23 cellular contexts compared by ENCODE assay signal in the genomic region with DNA sequence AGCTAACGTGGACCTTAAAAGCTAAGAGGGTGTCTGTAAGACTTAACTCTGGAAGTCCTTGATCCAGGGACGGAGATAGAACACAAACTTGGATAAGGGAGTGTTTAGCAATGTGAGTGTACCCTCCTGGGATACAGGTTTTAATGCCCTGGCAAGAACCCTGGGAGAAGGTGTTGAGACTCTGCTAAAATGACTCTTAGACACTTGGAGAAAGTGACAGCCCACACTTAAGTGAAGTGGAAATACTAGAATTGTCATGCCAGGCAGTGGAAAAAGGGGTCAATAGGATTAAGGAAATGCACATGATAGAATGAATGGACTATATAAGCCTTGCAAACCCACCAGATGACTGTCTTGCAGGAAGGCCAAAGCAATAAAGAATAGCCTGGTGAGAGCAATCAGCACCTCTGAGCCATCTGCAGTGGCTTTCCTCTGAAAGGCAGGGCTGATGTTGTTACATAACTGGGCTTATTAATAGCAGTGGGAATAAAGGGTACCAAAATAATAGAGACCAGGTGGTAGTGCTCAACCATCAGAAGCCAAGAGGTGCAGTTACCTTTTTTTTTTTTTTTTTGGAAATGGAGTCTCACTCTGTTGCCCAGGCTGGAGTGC. TPM values are rescaled to one million over a fixed set of nuclear protein-coding genes. Genes with fewer than 3 reads are reported as not detected.
DNase-seq lines count a peak whose midpoint lies in the region; ATAC-seq and TF ChIP-seq lines count a peak whose summit lies in the region.
"Had no signal": no experiment of that assay in that cellular context is flagged by ENCODE, and none has a peak within 500 bp of the region (broad histone marks: within the 10 kb centered on the region; RNA-seq: fewer than 3 reads in every experiment).

No MANE protein-coding gene starts in this region.

- H3K9me3 Mint-ChIP-seq in CD8-positive, alpha-beta memory T cell: no peaks in the 10 kb centered on the region
- H3K9me3 Mint-ChIP-seq in activated CD8-positive, alpha-beta T cell treated with anti-CD3 and anti-CD28 coated beads for 36 hours: no peaks in the 10 kb centered on the region
- peaks cover 0 to 2% of the 10 kb centered on the region in 2 donors for H3K9me3 Mint-ChIP-seq in natural killer cell
- H3K9me3 Mint-ChIP-seq: naive thymus-derived CD8-positive, alpha-beta T cell had no signal

- no peak overlapping the region for H3K4me3 Mint-ChIP-seq in CD8-positive, alpha-beta memory T cell
- H3K4me3 Mint-ChIP-seq in activated CD8-positive, alpha-beta T cell treated with anti-CD3 and anti-CD28 coated beads for 36 hours: no peak overlapping the region
- peak overlapping the region; percentile 22 for H3K4me3 Mint-ChIP-seq in natural killer cell
- H3K4me3 Mint-ChIP-seq: B cell; brain; naive thymus-derived CD8-positive, alpha-beta T cell had no signal

- no peak overlapping the region for H3K4me3 ChIP-seq in CD8-positive, alpha-beta memory T cell (ENCODE audit: low read length)
- H3K4me3 ChIP-seq: heart left ventricle, spleen had no signal

- peaks cover 7 to 36% (median 11%) of the 10 kb centered on the region in 3 donors for H3K36me3 Mint-ChIP-seq in CD8-positive, alpha-beta memory T cell
- H3K36me3 Mint-ChIP-seq in activated CD8-positive, alpha-beta T cell treated with anti-CD3 and anti-CD28 coated beads for 36 hours (ENCODE audit: low read depth): peaks cover 29% of the 10 kb centered on the region
- peaks cover 20% of the 10 kb centered on the region for H3K36me3 Mint-ChIP-seq in natural killer cell
- H3K36me3 Mint-ChIP-seq: brain had no signal

- POLR2A ChIA-PET in CD8-positive, alpha-beta memory T cell (lab: Charles Lee): no interaction called here
- POLR2A ChIA-PET in activated CD8-positive, alpha-beta T cell treated with anti-CD3 and anti-CD28 coated beads for 36 hours (lab: Charles Lee): interaction anchor here (3.8 kb wide), 1 partner anchor 12 kb away, joined by 27 read pairs; no protein-coding TSS in a partner anchor

- peak; percentile 32 for DNase-seq in activated CD8-positive, alpha-beta memory T cell treated with anti-CD3 and anti-CD28 coated beads for 24 hours
- DNase-seq in activated CD8-positive, alpha-beta memory T cell treated with anti-CD3 and anti-CD28 coated beads, Interleukin-2, amount 50 U/mL, for 4 hours: no peak
- no peak for DNase-seq in CD8-positive, alpha-beta memory T cell
- no peak for DNase-seq in activated CD8-positive, alpha-beta T cell treated with anti-CD3 and anti-CD28 coated beads for 36 hours
- DNase-seq in natural killer cell (no peak), DMS114 treated with DMSO at 0.1 percent for 48 hours (lab: John Stamatoyannopoulos, UW; ENCODE audit: unreplicated experiment) (no peak)
- DNase-seq in stimulated activated CD4-positive, alpha-beta T cell treated with anti-CD3 and anti-CD28 coated beads, Interleukin-12 subunit alpha, Interleukin-12 subunit beta, amount 100 ng/mL, for 4 hours: no peak
- DNase-seq: heart left ventricle; left cardiac atrium; naive thymus-derived CD8-positive, alpha-beta T cell; NCI-H1048; NCI-H1930; PC-3; retina; SHP77 treated with DMSO at 0.1 percent for 48 hours; spleen; stimulated activated CD4-positive, alpha-beta T cell treated with anti-CD3 and anti-CD28 coated beads, Interleukin-4, amount 100 ng/mL, for 1 hour; stimulated activated naive CD4-positive, alpha-beta T cell had no signal

- no peaks in the 10 kb centered on the region for H3K27me3 Mint-ChIP-seq in CD8-positive, alpha-beta memory T cell
- H3K27me3 Mint-ChIP-seq in activated CD8-positive, alpha-beta T cell treated with anti-CD3 and anti-CD28 coated beads for 36 hours: no peaks in the 10 kb centered on the region
- no peaks in the 10 kb centered on the region for H3K27me3 Mint-ChIP-seq in natural killer cell (ENCODE audit: low read depth in 2 of 2)
- H3K27me3 Mint-ChIP-seq: naive thymus-derived CD8-positive, alpha-beta T cell had no signal

- TF ChIP-seq CTCF in activated CD8-positive, alpha-beta T cell treated with anti-CD3 and anti-CD28 coated beads for 36 hours (IDR thresholded peaks at IDR 0.05): no peak
- no peak for TF ChIP-seq CTCF in natural killer cell (IDR thresholded peaks at IDR 0.05)

- H3K27me3 ChIP-seq in CD8-positive, alpha-beta memory T cell (ENCODE audit: insufficient read depth, low read length, poor library complexity, severe bottlenecking): no peaks in the 10 kb centered on the region
- H3K27me3 ChIP-seq: heart left ventricle, spleen had no signal

- peak overlapping the region in 5 of 8 donors; percentile 7 to 80 (median 66) for H3K27ac Mint-ChIP-seq in CD8-positive, alpha-beta memory T cell
- H3K27ac Mint-ChIP-seq in activated CD8-positive, alpha-beta T cell treated with anti-CD3 and anti-CD28 coated beads for 36 hours: peak overlapping the region; percentile 59
- peak overlapping the region; percentile 73 to 95 for H3K27ac Mint-ChIP-seq in natural killer cell
- H3K27ac Mint-ChIP-seq: B cell, brain had no signal

- intact Hi-C loops in activated CD8-positive, alpha-beta T cell treated with anti-CD3 and anti-CD28 coated beads for 36 hours (cut with micrococcal nuclease): no loop called here
- intact Hi-C loops in natural killer cell (cut with micrococcal nuclease): no loop called here

- peaks cover 4% of the 10 kb centered on the region for H3K4me1 ChIP-seq in CD8-positive, alpha-beta memory T cell (ENCODE audit: insufficient read depth, low read length)

- CTCF ChIA-PET in CD8-positive, alpha-beta memory T cell (lab: Charles Lee): no interaction called here
- CTCF ChIA-PET in activated CD8-positive, alpha-beta T cell treated with anti-CD3 and anti-CD28 coated beads for 36 hours (lab: Charles Lee): interaction anchor here (1.3 kb wide), 1 partner anchor 13 kb away, joined by 3 read pairs; no protein-coding TSS in a partner anchor

- peaks cover 22% of the 10 kb centered on the region for H3K36me3 ChIP-seq in CD8-positive, alpha-beta memory T cell (ENCODE audit: insufficient read depth, low read length)

- peaks cover 7 to 18% (median 17%) of the 10 kb centered on the region in 3 donors for H3K4me1 Mint-ChIP-seq in CD8-positive, alpha-beta memory T cell
- H3K4me1 Mint-ChIP-seq in activated CD8-positive, alpha-beta T cell treated with anti-CD3 and anti-CD28 coated beads for 36 hours (ENCODE audit: low read depth): peaks cover 10% of the 10 kb centered on the region
- peaks cover 42 to 53% of the 10 kb centered on the region in 2 donors for H3K4me1 Mint-ChIP-seq in natural killer cell
- H3K4me1 Mint-ChIP-seq: B cell, brain had no signal

- no peak overlapping the region for H3K27ac ChIP-seq in CD8-positive, alpha-beta memory T cell (ENCODE audit: low read depth, low read length)
- H3K27ac ChIP-seq: epithelial cell of prostate, heart left ventricle, spleen had no signal

- ATAC-seq in activated CD8-positive, alpha-beta T cell treated with anti-CD3 and anti-CD28 coated beads for 36 hours: no peak
- ATAC-seq in natural killer cell (peak in 2 of 3 donors; percentile 6 to 25), GM18870 (IDR thresholded peaks at IDR 0.05; ENCODE audit: unreplicated experiment) (no peak)
- ATAC-seq: activated CD4-positive, CD25-positive, alpha-beta regulatory T cell treated with anti-CD3 and anti-CD28 coated beads, Interleukin-2, amount 50 U/mL, for 24 hours had no signal

- no peaks in the 10 kb centered on the region for H3K9me3 ChIP-seq in CD8-positive, alpha-beta memory T cell (ENCODE audit: low read length)
- H3K9me3 ChIP-seq: heart left ventricle, spleen had no signal

RNA-seq across cellular contexts. Expression of a gene that starts 17.0 kb away (rescaled TPM):
- total RNA-seq in CD8-positive, alpha-beta memory T cell: 10 to 100 TPM; 44.8 to 46.7 TPM
- 38.6 TPM for polyA plus RNA-seq in CD8-positive, alpha-beta memory T cell
- 10 to 100 TPM; 33.1 to 34.5 TPM for total RNA-seq in activated CD8-positive, alpha-beta T cell treated with anti-CD3 and anti-CD28 coated beads for 36 hours
- total RNA-seq in natural killer cell: 10 to 100 TPM; 62.6 to 86.4 (median 86.2) TPM

RNA-seq across cellular contexts. Expression of a gene that starts 19.1 kb away (rescaled TPM):
- total RNA-seq in CD8-positive, alpha-beta memory T cell: 100 to 1,000 TPM; 659 to 662 TPM
- polyA plus RNA-seq in CD8-positive, alpha-beta memory T cell: 274 TPM
- total RNA-seq in activated CD8-positive, alpha-beta T cell treated with anti-CD3 and anti-CD28 coated beads for 36 hours: 100 to 1,000 TPM; 279 to 292 TPM
- 100 to 1,000 TPM; 636 to 954 (median 778) TPM for total RNA-seq in natural killer cell

Comparison
In these comparisons a context has a peak if more than half of its experiments do, and no peak if none do; other contexts are left out.
1. ATAC-seq: peak in natural killer cell (2 of 3); none in activated CD8-positive, alpha-beta T cell treated with anti-CD3 and anti-CD28 coated beads for 36 hours (single experiment) and GM18870 (single experiment).
2. Peak in every context shown above with its lines, with median percentiles within 50 percentile points of each other: H3K27ac Mint-ChIP-seq.